Comparison of ENCODE assay signal across 17 cellular contexts in the genomic region with DNA sequence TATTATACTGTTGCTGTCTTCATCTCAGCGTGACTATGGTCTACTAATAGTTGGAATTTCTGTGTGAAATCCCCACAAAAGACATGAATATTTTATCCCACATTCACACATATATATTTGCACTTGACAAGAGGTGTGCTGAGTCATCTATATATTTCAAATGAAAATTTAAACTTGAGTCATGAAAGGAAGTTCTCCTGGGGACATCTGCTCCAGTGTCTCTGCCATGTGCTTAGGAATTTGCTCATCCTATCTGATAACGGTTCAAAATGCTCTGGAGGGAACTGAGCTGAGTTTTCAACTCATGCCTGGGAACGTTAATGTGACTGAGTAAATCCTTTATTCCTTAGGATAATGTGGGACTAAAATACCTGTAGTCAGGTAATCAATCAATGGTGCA.
"Had no signal": no experiment of that assay in that cellular context is flagged by ENCODE, and none has a peak within 500 bp of the region (broad histone marks: within the 10 kb centered on the region; RNA-seq: fewer than 3 reads in every experiment).

No MANE protein-coding gene starts in this region.

- DNase-seq: activated CD4-positive, alpha-beta T cell treated with anti-CD3 and anti-CD28 coated beads for 1 hour; activated naive CD4-positive, alpha-beta T cell; activated T-cell treated with anti-CD3 and anti-CD28 coated beads, Interleukin-2, amount 50 U/mL, for 1 hour; adrenal gland; colonic mucosa; lower lobe of right lung; naive thymus-derived CD4-positive, alpha-beta T cell; stimulated activated CD4-positive, alpha-beta T cell treated with anti-CD3 and anti-CD28 coated beads, Interleukin-2, amount 100 ng/mL, for 48 hours; stimulated activated CD8-positive, alpha-beta memory T cell treated with anti-CD3 and anti-CD28 coated beads, Interleukin-4, amount 100 ng/mL, for 48 hours; stimulated activated naive B cell treated with anti-CD40 and anti-IgM and Interleukin-4, amounts not matched to agents 10 μg/mL and 1 μg/mL and 100 μg/mL, for 72 hours; testis; uterus had no signal

- H3K36me3 ChIP-seq: adrenal gland, ascending aorta, colonic mucosa, lower lobe of right lung, neural progenitor cell, uterus had no signal

- ATAC-seq: left lobe of liver; lower lobe of right lung; naive thymus-derived CD4-positive, alpha-beta T cell; stimulated activated naive B cell treated with anti-CD40 and anti-IgM and Interleukin-4, amounts not matched to agents 10 μg/mL and 1 μg/mL and 100 μg/mL, for 72 hours had no signal

- H3K9me3 Mint-ChIP-seq: naive thymus-derived CD4-positive, alpha-beta T cell; neural progenitor cell; stimulated activated naive B cell treated with anti-CD40 and anti-IgM and Interleukin-4, amounts not matched to agents 10 μg/mL and 1 μg/mL and 100 μg/mL, for 72 hours had no signal

- H3K9me3 ChIP-seq: adrenal gland, ascending aorta, colonic mucosa, lower lobe of right lung, testis, uterus had no signal

- H3K4me3 ChIP-seq: adrenal gland, ascending aorta, colonic mucosa, dorsolateral prefrontal cortex, lower lobe of right lung, neural progenitor cell, testis, uterus had no signal

- H3K4me3 Mint-ChIP-seq: activated naive CD8-positive, alpha-beta T cell; naive thymus-derived CD4-positive, alpha-beta T cell; neural progenitor cell; stimulated activated naive B cell treated with anti-CD40 and anti-IgM and Interleukin-4, amounts not matched to agents 10 μg/mL and 1 μg/mL and 100 μg/mL, for 72 hours had no signal

- H3K36me3 Mint-ChIP-seq: activated naive CD8-positive, alpha-beta T cell; naive thymus-derived CD4-positive, alpha-beta T cell; neural progenitor cell; stimulated activated naive B cell treated with anti-CD40 and anti-IgM and Interleukin-4, amounts not matched to agents 10 μg/mL and 1 μg/mL and 100 μg/mL, for 72 hours had no signal

- H3K9ac ChIP-seq: neural progenitor cell had no signal

- H3K27ac ChIP-seq: adrenal gland, ascending aorta, colonic mucosa, dorsolateral prefrontal cortex, lower lobe of right lung, neural progenitor cell, testis, uterus had no signal

- H3K27me3 Mint-ChIP-seq: activated naive CD8-positive, alpha-beta T cell had no signal

- H3K4me1 ChIP-seq: adrenal gland, ascending aorta, colonic mucosa, lower lobe of right lung, neural progenitor cell, testis, uterus had no signal

- H3K4me1 Mint-ChIP-seq: naive thymus-derived CD4-positive, alpha-beta T cell; stimulated activated naive B cell treated with anti-CD40 and anti-IgM and Interleukin-4, amounts not matched to agents 10 μg/mL and 1 μg/mL and 100 μg/mL, for 72 hours had no signal

- H2AFZ ChIP-seq: neural progenitor cell had no signal

- H3K27ac Mint-ChIP-seq: activated naive CD8-positive, alpha-beta T cell; naive thymus-derived CD4-positive, alpha-beta T cell; neural progenitor cell; stimulated activated naive B cell treated with anti-CD40 and anti-IgM and Interleukin-4, amounts not matched to agents 10 μg/mL and 1 μg/mL and 100 μg/mL, for 72 hours had no signal

- H3K4me2 ChIP-seq: neural progenitor cell had no signal

- H3K27me3 ChIP-seq: adrenal gland, ascending aorta, colonic mucosa, dorsolateral prefrontal cortex, neural progenitor cell, testis, uterus had no signal
